Comparison of ENCODE assay signal across 9 cellular contexts in genomic region chr2:237603718-237604362, GRCh38. TPM values are rescaled to one million over a fixed set of nuclear protein-coding genes. Genes with fewer than 3 reads are reported as not detected.
DNase-seq lines count a peak whose midpoint lies in the region; ATAC-seq and TF ChIP-seq lines count a peak whose summit lies in the region.
"Had no signal": no experiment of that assay in that cellular context is flagged by ENCODE, and none has a peak within 500 bp of the region (broad histone marks: within the 10 kb centered on the region; RNA-seq: fewer than 3 reads in every experiment).

No MANE protein-coding gene starts in this region.

- H3K27ac ChIP-seq in CD4-positive, alpha-beta T cell (ENCODE audit: low read depth, low read length): peak overlapping the region; percentile 24
- H3K27ac ChIP-seq in neuronal stem cell (replicated peaks; ENCODE audit: low read length): no peak overlapping the region

- H3K36me3 Mint-ChIP-seq in CD4-positive, alpha-beta T cell (ENCODE audit: low read depth): no peaks in the 10 kb centered on the region
- peaks cover 5% of the 10 kb centered on the region for H3K36me3 Mint-ChIP-seq in endothelial cell (ENCODE audit: low read depth, unreplicated experiment)

- no peaks in the 10 kb centered on the region for H3K27me3 ChIP-seq in CD4-positive, alpha-beta T cell (ENCODE audit: control insufficient read depth, insufficient read depth, low read length)
- H3K27me3 ChIP-seq in neuronal stem cell (ENCODE audit: control insufficient read depth in 3 of 3, insufficient read depth in 3 of 3, low read depth in 1 of 3, low read length in 3 of 3): peaks cover 0 to 3% (median 2%) of the 10 kb centered on the region in 3 experiments

- H3K23ac ChIP-seq in neuronal stem cell (ENCODE audit: low read depth, low read length, poor library complexity): no peak overlapping the region

- no peak overlapping the region for H3K14ac ChIP-seq in neuronal stem cell (ENCODE audit: low read length)

- no peak overlapping the region for H4K8ac ChIP-seq in neuronal stem cell (ENCODE audit: low read depth, low read length)

- no peak for TF ChIP-seq CTCF in CD4-positive, alpha-beta T cell (IDR thresholded peaks at IDR 0.05)
- no peak for TF ChIP-seq CTCF in endothelial cell (IDR thresholded peaks at IDR 0.05; ENCODE audit: unreplicated experiment)

- no peak overlapping the region for H2BK5ac ChIP-seq in neuronal stem cell (ENCODE audit: low read length)

- CTCF ChIA-PET in CD4-positive, alpha-beta T cell (lab: Charles Lee): interaction anchor here (0.7 to 1.2 kb wide), 3 partner anchors 32 to 124 kb away, joined by 3 to 6 read pairs (median 4); no protein-coding TSS in a partner anchor

- no peaks in the 10 kb centered on the region for H3K36me3 ChIP-seq in neuronal stem cell (replicated peaks in 1 of 2; ENCODE audit: control insufficient read depth in 2 of 2, insufficient read depth in 2 of 2, low read length in 2 of 2)

- peak; percentile 97 for ATAC-seq in CD4-positive, alpha-beta T cell (ENCODE audit: poor library complexity)
- no peak for ATAC-seq in GM21737 (IDR thresholded peaks at IDR 0.05; ENCODE audit: unreplicated experiment)

- no peaks in the 10 kb centered on the region for H3K9me3 ChIP-seq in CD4-positive, alpha-beta T cell (ENCODE audit: control insufficient read depth, low read length)
- H3K9me3 ChIP-seq in neuronal stem cell (replicated peaks in 1 of 2; ENCODE audit: control insufficient read depth in 2 of 2, insufficient read depth in 1 of 2, low read depth in 1 of 2, low read length in 2 of 2): peaks cover 3 to 6% of the 10 kb centered on the region in 2 donors

- H3K4ac ChIP-seq in neuronal stem cell (ENCODE audit: low read length): no peak overlapping the region

- POLR2A ChIA-PET in CD4-positive, alpha-beta T cell (lab: Charles Lee): interaction anchor here (0.9 to 2.6 kb wide), 5 partner anchors 13 to 142 kb away, joined by 3 to 10 read pairs (median 5); partner anchors contain the start of gene RAB17

- no peak overlapping the region for H3K4me3 ChIP-seq in neuronal stem cell (ENCODE audit: low read length in 2 of 2)

- no peak overlapping the region for H2BK12ac ChIP-seq in neuronal stem cell (ENCODE audit: low read length)

- peak overlapping the region; percentile 82 for H2AFZ ChIP-seq in neuronal stem cell (ENCODE audit: low read length)

- no peak overlapping the region for H4K91ac ChIP-seq in neuronal stem cell (ENCODE audit: low read depth, low read length, poor library complexity)

- no peak overlapping the region for H3K18ac ChIP-seq in neuronal stem cell (ENCODE audit: low read length)

- H2BK120ac ChIP-seq in neuronal stem cell (ENCODE audit: low read depth, low read length): no peak overlapping the region

- H2BK15ac ChIP-seq in neuronal stem cell (ENCODE audit: low read length): no peak overlapping the region

- H3K4me1 Mint-ChIP-seq in CD4-positive, alpha-beta T cell (ENCODE audit: low read depth): peaks cover 28% of the 10 kb centered on the region
- H3K4me1 Mint-ChIP-seq in endothelial cell (ENCODE audit: unreplicated experiment): peaks cover 33% of the 10 kb centered on the region

- no peaks in the 10 kb centered on the region for H3K27me3 Mint-ChIP-seq in CD4-positive, alpha-beta T cell
- H3K27me3 Mint-ChIP-seq in endothelial cell (ENCODE audit: unreplicated experiment): peaks cover 12% of the 10 kb centered on the region

- WGBS in neuronal stem cell (ENCODE audit: extremely low coverage in 2 of 2, insufficient read length in 2 of 2, insufficient replicate concordance in 1 of 2), 2 donors: no CpG with 5 or more reads among the region's 15 CpGs

- no peaks in the 10 kb centered on the region for H3K9me3 Mint-ChIP-seq in CD4-positive, alpha-beta T cell
- H3K9me3 Mint-ChIP-seq in endothelial cell (ENCODE audit: unreplicated experiment): no peaks in the 10 kb centered on the region

- H3K79me1 ChIP-seq in neuronal stem cell (ENCODE audit: low read depth, low read length): no peaks in the 10 kb centered on the region

- no peak overlapping the region for H3K4me2 ChIP-seq in neuronal stem cell (ENCODE audit: insufficient read depth, low read length, poor library complexity, severe bottlenecking)

- DNase-seq in CD4-positive, alpha-beta T cell: peak; percentile 35 to 73 (median 52)
- DNase-seq in HT1080 (ENCODE audit: low read depth) (peak; percentile 82), endothelial cell (ENCODE audit: low spot score) (peak; percentile 49), neuronal stem cell (ENCODE audit: low spot score) (no peak), NCI-H446 treated with DMSO at 0.1 percent for 48 hours (lab: John Stamatoyannopoulos, UW) (no peak), NCI-H345 (lab: John Stamatoyannopoulos, UW) (no peak)
- DNase-seq in activated CD4-positive, alpha-beta T cell treated with anti-CD3 and anti-CD28 coated beads, Interleukin-2, amount 50 U/mL, for 1 hour: peak; percentile 54

- H3K9ac ChIP-seq in neuronal stem cell (ENCODE audit: low read depth, low read length, poor library complexity): no peak overlapping the region

- peak overlapping the region; percentile 81 for H3K4me3 Mint-ChIP-seq in CD4-positive, alpha-beta T cell
- peak overlapping the region; percentile 63 for H3K4me3 Mint-ChIP-seq in endothelial cell (ENCODE audit: unreplicated experiment)

- peaks cover 6 to 11% of the 10 kb centered on the region in 2 donors for H3K4me1 ChIP-seq in neuronal stem cell (ENCODE audit: control insufficient read depth in 2 of 2, insufficient read depth in 1 of 2, low read depth in 1 of 2, low read length in 2 of 2)

- intact Hi-C loops in CD4-positive, alpha-beta T cell (cut with DNase I, micrococcal nuclease): loop anchor here in 1 of 2 experiments (5.0 kb wide), 1 partner anchor 68 kb away; no protein-coding TSS in a partner anchor

- no peak overlapping the region for H2AK5ac ChIP-seq in neuronal stem cell (ENCODE audit: low read depth, low read length)

- H3K27ac Mint-ChIP-seq in CD4-positive, alpha-beta T cell: peak overlapping the region; percentile 89
- H3K27ac Mint-ChIP-seq in endothelial cell (ENCODE audit: unreplicated experiment): peak overlapping the region; percentile 93

RNA-seq across cellular contexts. Expression of gene RAB17, which starts 13.3 kb away (rescaled TPM):
- not detected for total RNA-seq in CD4-positive, alpha-beta T cell
- total RNA-seq in HT1080 (2014; rRNA removed; shearing (Covaris generic)): 0.43 TPM in 1 of 2 replicates, not detected in the other
- 0.25 and 0.33 TPM in 2 replicates for polyA plus RNA-seq in HT1080 (2015; cell fraction: cytosol; rRNA removed)
- polyA plus RNA-seq in HT1080 (2015; cell fraction: nucleus; rRNA removed): 0.19 and 0.77 TPM in 2 replicates
- total RNA-seq in endothelial cell (ENCODE audit: unreplicated experiment): 1.5 TPM
- 0.15 TPM for polyA plus RNA-seq in neuronal stem cell (2013, experiment 1 of 2)
- polyA plus RNA-seq in neuronal stem cell (2013, experiment 2 of 2): not detected

RNA-seq across cellular contexts. Expression of gene LRRFIP1, which starts 23.5 kb away (rescaled TPM):
- 100 to 1,000 TPM; 157 to 161 TPM for total RNA-seq in CD4-positive, alpha-beta T cell
- total RNA-seq in HT1080 (2014; rRNA removed; shearing (Covaris generic)): 60.7 and 76.9 TPM in 2 replicates
- 67.9 and 69.9 TPM in 2 replicates for polyA plus RNA-seq in HT1080 (2015; cell fraction: cytosol; rRNA removed)
- polyA plus RNA-seq in HT1080 (2015; cell fraction: nucleus; rRNA removed): 87.1 and 105 TPM in 2 replicates
- 105 TPM for total RNA-seq in endothelial cell (ENCODE audit: unreplicated experiment)
- polyA plus RNA-seq in neuronal stem cell (2013, experiment 1 of 2): 30.3 TPM
- 33.9 TPM for polyA plus RNA-seq in neuronal stem cell (2013, experiment 2 of 2)

RNA-seq across cellular contexts. Expression of gene PRLH, which starts 37.5 kb away (rescaled TPM):
- total RNA-seq in CD4-positive, alpha-beta T cell: not detected
- total RNA-seq in HT1080 (2014; rRNA removed; shearing (Covaris generic)): not detected in 2 replicates
- not detected in 2 replicates for polyA plus RNA-seq in HT1080 (2015; cell fraction: cytosol; rRNA removed)
- polyA plus RNA-seq in HT1080 (2015; cell fraction: nucleus; rRNA removed): not detected in 2 replicates
- total RNA-seq in endothelial cell (ENCODE audit: unreplicated experiment): not detected
- polyA plus RNA-seq in neuronal stem cell (2013, experiment 1 of 2): not detected
- polyA plus RNA-seq in neuronal stem cell (2013, experiment 2 of 2): not detected
- polyA plus RNA-seq: esophagus had no signal

Comparison
In these comparisons a context has a peak if more than half of its experiments do, and no peak if none do; other contexts are left out.
1. DNase-seq: peak in CD4-positive, alpha-beta T cell (10 of 10), HT1080 (single experiment), activated CD4-positive, alpha-beta T cell treated with anti-CD3 and anti-CD28 coated beads, Interleukin-2, amount 50 U/mL, for 1 hour (single experiment) and endothelial cell (single experiment); none in neuronal stem cell (single experiment), NCI-H446 treated with DMSO at 0.1 percent for 48 hours (single experiment) and NCI-H345 (single experiment).